In genomic region chr4:82284858-82285805, GRCh38 we compare ENCODE assay signal across 8 cellular contexts.
A peak's percentile ranks its signal among the peaks of the same experiment; 100 is the strongest.
DNase-seq lines count a peak whose midpoint lies in the region; ATAC-seq, FAIRE-seq and TF ChIP-seq lines count a peak whose summit lies in the region.

No MANE protein-coding gene starts in this region.

- ATAC-seq in HG02943 (IDR thresholded peaks at IDR 0.05; ENCODE audit: low read depth, unreplicated experiment) (peak; percentile 100), right cardiac atrium (peak; percentile 100), psoas muscle (peak; percentile 99 to 100 (median 99))

- peak; percentile 96 for DNase-seq in GM13976 (ENCODE audit: low spot score)
- peak; percentile 97 to 99 for DNase-seq in NCI-H187 (lab: John Stamatoyannopoulos, UW)
- DNase-seq in T-helper 2 cell = peak; percentile 98 to 99 (median 99)
- peak; percentile 99 to 100 for DNase-seq in ascending aorta (ENCODE audit: low spot score in 2 of 2)
- DNase-seq in right cardiac atrium = peak; percentile 99 to 100 (median 99)
- peak; percentile 98 to 100 for DNase-seq in psoas muscle
- peak; percentile 97 for DNase-seq in urothelium cell line (ENCODE audit: low spot score)

- H3K27ac ChIP-seq in ascending aorta (peak overlapping the region; percentile 58 to 66), right cardiac atrium (ENCODE audit: low read length) (no peak overlapping the region), psoas muscle (peak overlapping the region; percentile 71)

- intact Hi-C loops in ascending aorta (cut with DNase I) = loop anchor here (1.0 to 10.0 kb wide), 7 partner anchors 88 to 1200 kb away; partner anchors contain the start of genes ABRAXAS1, COPS4, COQ2 and ENOPH1
- intact Hi-C loops in right cardiac atrium (cut with DNase I) = loop anchor here in 1 of 4 donors (10.0 kb wide), 1 partner anchor 90 kb away; the partner anchor contains the start of gene HNRNPD
- intact Hi-C loops in psoas muscle (cut with DNase I) = loop anchor here (5.0 to 10.0 kb wide), 3 partner anchors 87 to 878 kb away; partner anchors contain the start of genes ENOPH1 (in 2 of the 2), HNRNPDL (in 2 of the 2) and HNRNPD (in 1 of the 2)

- H3K4me1 ChIP-seq in ascending aorta (peaks cover 0 to 5% of the 10 kb centered on the region in 2 donors), right cardiac atrium (ENCODE audit: control insufficient read depth, insufficient read depth, low read length) (no peaks in the 10 kb centered on the region), psoas muscle (no peaks in the 10 kb centered on the region)

- H3K36me3 ChIP-seq in ascending aorta (no peaks in the 10 kb centered on the region), psoas muscle (ENCODE audit: insufficient read depth in 1 of 2, low read depth in 1 of 2) (no peaks in the 10 kb centered on the region)

- peak; percentile 89 for TF ChIP-seq CTCF in GM13976 (IDR thresholded peaks at IDR 0.05; ENCODE audit: borderline replicate concordance, control extremely low read depth, extremely low read depth, insufficient read depth, missing control alignments)
- TF ChIP-seq CTCF in ascending aorta (IDR thresholded peaks at IDR 0.05) = peak; percentile 70 to 100 (median 100)
- peak; percentile 89 for TF ChIP-seq CTCF in psoas muscle (IDR thresholded peaks at IDR 0.05)

- in situ Hi-C loops in GM13976 (cut with MboI; ENCODE audit: low sequenced_read_pairs, unreplicated experiment) = no loop called here

- H3K27me3 ChIP-seq in ascending aorta (no peaks in the 10 kb centered on the region), right cardiac atrium (ENCODE audit: control insufficient read depth, insufficient read depth) (no peaks in the 10 kb centered on the region), psoas muscle (ENCODE audit: insufficient read depth in 3 of 3, low read length in 2 of 3) (no peaks in the 10 kb centered on the region)

- FAIRE-seq in urothelium cell line (lab: Jason Lieb, UNC) = peak; percentile 95

- H3K9me3 ChIP-seq in ascending aorta (no peaks in the 10 kb centered on the region), right cardiac atrium (ENCODE audit: control insufficient read depth, low read length) (no peaks in the 10 kb centered on the region), psoas muscle (no peaks in the 10 kb centered on the region)

- H3K4me3 ChIP-seq in ascending aorta (peak overlapping the region; percentile 53 to 58), right cardiac atrium (ENCODE audit: low read length) (peak overlapping the region; percentile 61), psoas muscle (peak overlapping the region; percentile 68)

- 3% methylated on average over 61 of the region's 61 CpGs for WGBS in right cardiac atrium
- WGBS in psoas muscle, 3 donors = 3% methylated on average over 50 to 61 of the region's 61 CpGs
